ENCODE assay signal across 25 cellular contexts in the genomic region with DNA sequence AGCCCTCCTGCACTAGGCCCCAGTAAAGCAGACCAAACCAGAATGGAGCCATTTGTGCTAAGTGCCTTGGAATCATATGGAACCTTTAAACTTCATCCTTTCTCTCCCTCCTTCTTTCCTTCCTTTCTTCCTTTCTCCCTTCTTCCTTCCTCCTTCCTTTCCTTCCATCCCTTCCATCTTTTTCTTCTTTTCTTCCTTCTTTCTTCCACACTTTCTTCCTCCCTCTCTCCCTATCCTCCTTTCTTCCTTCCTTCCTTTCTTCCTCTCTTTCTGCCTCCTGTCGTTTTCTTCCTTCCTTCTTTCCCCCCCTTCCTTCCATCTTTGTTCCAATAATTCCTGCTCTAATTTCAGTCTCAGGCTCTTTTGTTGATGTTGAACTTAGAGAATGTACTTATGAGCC. TPM values are rescaled to one million over a fixed set of nuclear protein-coding genes. Genes with fewer than 3 reads are reported as not detected.
DNase-seq lines count a peak whose midpoint lies in the region; ATAC-seq, FAIRE-seq and TF ChIP-seq lines count a peak whose summit lies in the region.
"Had no signal": no experiment of that assay in that cellular context is flagged by ENCODE, and none has a peak within 500 bp of the region (broad histone marks: within the 10 kb centered on the region; RNA-seq: fewer than 3 reads in every experiment).

No MANE protein-coding gene starts in this region.

- peaks cover 8% of the 10 kb centered on the region for H3K4me1 Mint-ChIP-seq in endodermal cell
- H3K4me1 Mint-ChIP-seq in stimulated activated memory B cell treated with anti-CD40 and anti-IgM and Interleukin-4, amounts not matched to agents 10 μg/mL and 1 μg/mL and 100 μg/mL, for 72 hours = peaks cover 10% of the 10 kb centered on the region
- H3K4me1 Mint-ChIP-seq: CD8-positive, alpha-beta memory T cell had no signal

- no peak overlapping the region for H2AFZ ChIP-seq in HepG2 (ENCODE audit: low read length)
- H2AFZ ChIP-seq: GM23248 had no signal

- no peak for FAIRE-seq in HepG2 (lab: Jason Lieb, UNC)
- FAIRE-seq: A549, D721Med, GM12878, GM19239, H1 had no signal

- H3K9me3 Mint-ChIP-seq in endodermal cell = peaks cover 20% of the 10 kb centered on the region
- H3K9me3 Mint-ChIP-seq in stimulated activated memory B cell treated with anti-CD40 and anti-IgM and Interleukin-4, amounts not matched to agents 10 μg/mL and 1 μg/mL and 100 μg/mL, for 72 hours = no peaks in the 10 kb centered on the region

- H3K36me3 ChIP-seq in HepG2 (replicated peaks in 1 of 2; ENCODE audit: control insufficient read depth in 1 of 2, insufficient read depth in 2 of 2, low read length in 2 of 2) = no peaks in the 10 kb centered on the region
- no peaks in the 10 kb centered on the region for H3K36me3 ChIP-seq in right lobe of liver
- no peaks in the 10 kb centered on the region for H3K36me3 ChIP-seq in endodermal cell (ENCODE audit: control insufficient read depth, insufficient read depth, low read length)
- H3K36me3 ChIP-seq: BE2C; BLaER1 treated with 17β-estradiol and CSF1 and Interleukin-3, amounts not matched to agents 10 nM and 100 nM had no signal

- peaks cover 2% of the 10 kb centered on the region for H3K27me3 Mint-ChIP-seq in endodermal cell (ENCODE audit: insufficient read depth)
- H3K27me3 Mint-ChIP-seq in stimulated activated memory B cell treated with anti-CD40 and anti-IgM and Interleukin-4, amounts not matched to agents 10 μg/mL and 1 μg/mL and 100 μg/mL, for 72 hours = no peaks in the 10 kb centered on the region

- no TSS peak for BruUV-seq in HepG2 (replicated peaks; lab: Mats Ljungman, UMichigan)

- H3K9ac ChIP-seq in HepG2 (ENCODE audit: insufficient read depth, low read depth, low read length) (no peak overlapping the region), endodermal cell (ENCODE audit: extremely low read depth, low read length, poor library complexity, severe bottlenecking) (no peak overlapping the region)
- H3K9ac ChIP-seq: BLaER1 treated with 17β-estradiol and CSF1 and Interleukin-3, amounts not matched to agents 10 nM and 100 nM; GM23248 had no signal

- H3K27ac Mint-ChIP-seq in endodermal cell = no peak overlapping the region
- no peak overlapping the region for H3K27ac Mint-ChIP-seq in stimulated activated memory B cell treated with anti-CD40 and anti-IgM and Interleukin-4, amounts not matched to agents 10 μg/mL and 1 μg/mL and 100 μg/mL, for 72 hours
- H3K27ac Mint-ChIP-seq: CD4-positive, alpha-beta T cell had no signal

- CTCF ChIA-PET in HepG2 (lab: Yijun Ruan, JAX; ENCODE audit: low intra/inter-chr PET ratio, low total read pairs) = no interaction called here

- no peak overlapping the region for H3K4me3 Mint-ChIP-seq in endodermal cell
- no peak overlapping the region for H3K4me3 Mint-ChIP-seq in stimulated activated memory B cell treated with anti-CD40 and anti-IgM and Interleukin-4, amounts not matched to agents 10 μg/mL and 1 μg/mL and 100 μg/mL, for 72 hours
- H3K4me3 Mint-ChIP-seq: CD4-positive, alpha-beta T cell; CD8-positive, alpha-beta memory T cell had no signal

- intact Hi-C loops in HepG2 (cut with micrococcal nuclease; ENCODE audit: unreplicated experiment) = no loop called here
- intact Hi-C loops in right lobe of liver (cut with DNase I) = no loop called here

- ATAC-seq in HepG2 = no peak
- no peak for ATAC-seq in right lobe of liver
- ATAC-seq in stimulated activated memory B cell treated with anti-CD40 and anti-IgM and Interleukin-4, amounts not matched to agents 10 μg/mL and 1 μg/mL and 100 μg/mL, for 72 hours = no peak
- ATAC-seq: A549, GM12878 had no signal

- TF ChIP-seq POLR2A in HepG2 (IDR thresholded peaks at IDR 0.05; ENCODE audit: insufficient read depth in 1 of 2, low read depth in 2 of 2, low read length in 2 of 2) (no peak), right lobe of liver (IDR thresholded peaks at IDR 0.05) (no peak)

- TF ChIP-seq CTCF in HepG2 (CRISPR knock-in tag; IDR thresholded peaks at IDR 0.05) = no peak
- TF ChIP-seq CTCF in right lobe of liver (IDR thresholded peaks at IDR 0.05) = no peak
- TF ChIP-seq CTCF in endodermal cell (conservative IDR thresholded peaks at IDR 0.05) = no peak

- POLR2A ChIA-PET in HepG2 (lab: Yijun Ruan, JAX) = no interaction called here

- no peaks in the 10 kb centered on the region for H4K20me1 ChIP-seq in HepG2 (ENCODE audit: insufficient read depth, low read length)
- H4K20me1 ChIP-seq: BLaER1 treated with 17β-estradiol and CSF1 and Interleukin-3, amounts not matched to agents 10 nM and 100 nM had no signal

- no peaks in the 10 kb centered on the region for H3K36me3 Mint-ChIP-seq in endodermal cell (ENCODE audit: low read depth)
- H3K36me3 Mint-ChIP-seq in stimulated activated memory B cell treated with anti-CD40 and anti-IgM and Interleukin-4, amounts not matched to agents 10 μg/mL and 1 μg/mL and 100 μg/mL, for 72 hours = peaks cover 6% of the 10 kb centered on the region
- H3K36me3 Mint-ChIP-seq: CD14-positive monocyte had no signal

- DNase-seq in HepG2 (ENCODE audit: low spot score) = no peak
- DNase-seq in right lobe of liver = no peak
- no peak for DNase-seq in endodermal cell
- no peak for DNase-seq in stimulated activated CD4-positive, alpha-beta T cell treated with anti-CD3 and anti-CD28 coated beads, Interleukin-4, amount 100 ng/mL, for 1 hour
- DNase-seq: 8988T; ACHN; AML-193; BE2C; CD4-positive, alpha-beta T cell; CD8-positive, alpha-beta memory T cell; DMS 273 treated with DMSO at 0.1 percent for 48 hours; DMS79; EL; GDM1; GM23248; H7; HCEC 1CT had no signal

- no peak overlapping the region for H3K4me2 ChIP-seq in HepG2 (ENCODE audit: low read depth, low read length)
- H3K4me2 ChIP-seq: A549; BLaER1 treated with 17β-estradiol and CSF1 and Interleukin-3, amounts not matched to agents 10 nM and 100 nM had no signal

- H3K9me3 ChIP-seq in HepG2 (ENCODE audit: low read length) (peaks cover 12% of the 10 kb centered on the region; the same call in 1 of the 2 replicates), right lobe of liver (no peaks in the 10 kb centered on the region), endodermal cell (ENCODE audit: control insufficient read depth, low read length) (peaks cover 15% of the 10 kb centered on the region)
- H3K9me3 ChIP-seq: BE2C had no signal

- no peak for TF ChIP-seq RAD21 in HepG2 (CRISPR knock-in tag; IDR thresholded peaks at IDR 0.05)

- in situ Hi-C loops in HepG2 (cut with HindIII; ENCODE audit: extremely low pct_ligation_motif_present, low pct_unique_long_range_greater_than_20kb) = no loop called here

- H3K27me3 ChIP-seq in HepG2 (ENCODE audit: control insufficient read depth in 1 of 2, insufficient read depth in 2 of 2, low read length in 2 of 2) = no peaks in the 10 kb centered on the region
- no peaks in the 10 kb centered on the region for H3K27me3 ChIP-seq in right lobe of liver
- H3K27me3 ChIP-seq in endodermal cell (ENCODE audit: control insufficient read depth, insufficient read depth, low read length, poor library complexity, severe bottlenecking) = no peaks in the 10 kb centered on the region
- H3K27me3 ChIP-seq: BE2C; BLaER1 treated with 17β-estradiol and CSF1 and Interleukin-3, amounts not matched to agents 10 nM and 100 nM had no signal

- H3K4me1 ChIP-seq in HepG2 (ENCODE audit: insufficient read depth, low read length) = peaks cover 55% of the 10 kb centered on the region
- H3K4me1 ChIP-seq in right lobe of liver = peaks cover 0 to 13% (median 6%) of the 10 kb centered on the region in 4 donors
- H3K4me1 ChIP-seq in endodermal cell (ENCODE audit: control insufficient read depth, insufficient read depth, low read length) = no peaks in the 10 kb centered on the region
- H3K4me1 ChIP-seq: A549, BE2C had no signal

- no peaks in the 10 kb centered on the region for H3K79me2 ChIP-seq in HepG2 (ENCODE audit: insufficient read depth, low read length)

- WGBS in HepG2 (ENCODE audit: low lambda C conversion rate) = 79% methylated on average over 1 of the region's 1 CpG
- 80% methylated on average over 1 of the region's 1 CpG for WGBS in right lobe of liver (ENCODE audit: insufficient coverage, low coverage, low lambda C conversion rate, missing lambda C conversion rate)
- WGBS in endodermal cell (ENCODE audit: insufficient coverage in 1 of 2, insufficient read length in 1 of 2), 2 experiments = 86 to 100% methylated on average over 1 of the region's 1 CpG

- H3K27ac ChIP-seq in HepG2 (ENCODE audit: extremely low read length, insufficient read depth, low read length) (no peak overlapping the region), right lobe of liver (no peak overlapping the region), endodermal cell (ENCODE audit: low read depth, low read length) (peak overlapping the region; percentile 22)
- H3K27ac ChIP-seq: A549; BLaER1 treated with 17β-estradiol and CSF1 and Interleukin-3, amounts not matched to agents 10 nM and 100 nM; GM23248 had no signal

- H3K4me3 ChIP-seq in HepG2 (replicated peaks in 1 of 3; ENCODE audit: insufficient read depth in 1 of 3, low read depth in 2 of 3, low read length in 3 of 3) = no peak overlapping the region
- H3K4me3 ChIP-seq in right lobe of liver = no peak overlapping the region
- no peak overlapping the region for H3K4me3 ChIP-seq in endodermal cell (ENCODE audit: low read length)
- H3K4me3 ChIP-seq: A549; BLaER1 treated with 17β-estradiol and CSF1 and Interleukin-3, amounts not matched to agents 10 nM and 100 nM; GM12878; GM23248 had no signal

- TF ChIP-seq EP300 in HepG2 (IDR thresholded peaks at IDR 0.05; ENCODE audit: low read depth in 2 of 2, low read length in 2 of 2) (no peak), HepG2 (CRISPR knock-in tag; IDR thresholded peaks at IDR 0.05; ENCODE audit: borderline replicate concordance) (no peak)

RNA-seq across cellular contexts. Expression of gene SFT2D1, which starts 11.2 kb away (rescaled TPM):
- total RNA-seq in HepG2 (2016; rRNA removed; fragmentation: Illumina TruSeq; extraction: Trizol) = 90.7 and 115 TPM in 2 replicates
- 57.6 and 70.5 TPM in 2 replicates for total RNA-seq in HepG2 (2016; cell fraction: cytosol; rRNA removed; fragmentation: Illumina TruSeq; extraction: Trizol; ENCODE audit: low read depth)
- total RNA-seq in HepG2 (2016; cell fraction: insoluble cytoplasmic fraction; rRNA removed; fragmentation: Illumina TruSeq; extraction: Trizol) = 91.5 and 114 TPM in 2 replicates
- total RNA-seq in HepG2 (2016; cell fraction: membrane; rRNA removed; fragmentation: Illumina TruSeq; extraction: Trizol) = 89.7 and 105 TPM in 2 replicates
- 87.1 and 96.7 TPM in 2 replicates for total RNA-seq in HepG2 (2016; cell fraction: nucleus; rRNA removed; fragmentation: Illumina TruSeq; extraction: Trizol)
- polyA plus RNA-seq in HepG2 (2011; rRNA removed) = 127 and 147 TPM in 2 replicates
- 78.9 and 125 TPM in 2 replicates for polyA plus RNA-seq in HepG2 (2011; cell fraction: cytosol; rRNA removed)
- polyA plus RNA-seq in HepG2 (2011; cell fraction: nucleus; rRNA removed) = 56.7 and 94.6 TPM in 2 replicates
- 100 and 109 TPM in 2 replicates for polyA plus RNA-seq in HepG2 (2012)
- 67.5 and 94.2 TPM in 2 replicates for polyA plus RNA-seq in HepG2 (2016; cell fraction: cytosol; fragmentation: Illumina TruSeq; extraction: Trizol; ENCODE audit: low read depth)
- 112 and 116 TPM in 2 replicates for polyA plus RNA-seq in HepG2 (2016; cell fraction: insoluble cytoplasmic fraction; fragmentation: Illumina TruSeq; extraction: Trizol; ENCODE audit: low read depth)
- 96.5 and 108 TPM in 2 replicates for polyA plus RNA-seq in HepG2 (2016; cell fraction: membrane; fragmentation: Illumina TruSeq; extraction: Trizol; ENCODE audit: low read depth)
- polyA plus RNA-seq in HepG2 (2016; cell fraction: nucleus; fragmentation: Illumina TruSeq; extraction: Trizol; ENCODE audit: insufficient read depth, low read depth) = 168 and 175 TPM in 2 replicates
- polyA minus RNA-seq in HepG2 (2011; rRNA and poly(A)+ RNA removed; ENCODE audit: low replicate concordance) = 13.9 and 35.5 TPM in 2 replicates
- polyA minus RNA-seq in HepG2 (2011; cell fraction: cytosol; rRNA and poly(A)+ RNA removed) = 26.1 and 26.7 TPM in 2 replicates
- 65.1 and 95.4 TPM in 2 replicates for polyA minus RNA-seq in HepG2 (2011; cell fraction: nucleus; rRNA and poly(A)+ RNA removed)
- total RNA-seq in right lobe of liver = 10 to 100 TPM in 5 of 6 experiments, 1 to 10 TPM in 1; 6.7 to 14.0 (median 12.8) TPM
- total RNA-seq in endodermal cell = 10 to 100 TPM; 42.4 to 53.9 TPM
- polyA plus RNA-seq in endodermal cell (2013, experiment 1 of 2) = 52.4 TPM
- polyA plus RNA-seq in endodermal cell (2013, experiment 2 of 2) = 51.3 TPM

RNA-seq across cellular contexts. Expression of gene MPC1, which starts 29.2 kb away (rescaled TPM):
- total RNA-seq in HepG2 (2016; rRNA removed; fragmentation: Illumina TruSeq; extraction: Trizol) (214 and 289 TPM in 2 replicates), right lobe of liver (100 to 1,000 TPM; 102 to 298 (median 180) TPM), endodermal cell (1 to 10 TPM; 8.2 to 8.7 TPM)
- total RNA-seq in HepG2 (2016; cell fraction: cytosol; rRNA removed; fragmentation: Illumina TruSeq; extraction: Trizol; ENCODE audit: low read depth) = 81.3 and 95.3 TPM in 2 replicates
- total RNA-seq in HepG2 (2016; cell fraction: insoluble cytoplasmic fraction; rRNA removed; fragmentation: Illumina TruSeq; extraction: Trizol) = 218 and 286 TPM in 2 replicates
- 145 and 164 TPM in 2 replicates for total RNA-seq in HepG2 (2016; cell fraction: membrane; rRNA removed; fragmentation: Illumina TruSeq; extraction: Trizol)
- 93.1 and 102 TPM in 2 replicates for total RNA-seq in HepG2 (2016; cell fraction: nucleus; rRNA removed; fragmentation: Illumina TruSeq; extraction: Trizol)
- 168 and 189 TPM in 2 replicates for polyA plus RNA-seq in HepG2 (2011; rRNA removed)
- 191 and 239 TPM in 2 replicates for polyA plus RNA-seq in HepG2 (2011; cell fraction: cytosol; rRNA removed)
- 59.3 and 82.2 TPM in 2 replicates for polyA plus RNA-seq in HepG2 (2011; cell fraction: nucleus; rRNA removed)
- polyA plus RNA-seq in HepG2 (2012) = 136 and 137 TPM in 2 replicates
- 98.8 and 128 TPM in 2 replicates for polyA plus RNA-seq in HepG2 (2016; cell fraction: cytosol; fragmentation: Illumina TruSeq; extraction: Trizol; ENCODE audit: low read depth)
- polyA plus RNA-seq in HepG2 (2016; cell fraction: insoluble cytoplasmic fraction; fragmentation: Illumina TruSeq; extraction: Trizol; ENCODE audit: low read depth) = 328 and 353 TPM in 2 replicates
- polyA plus RNA-seq in HepG2 (2016; cell fraction: membrane; fragmentation: Illumina TruSeq; extraction: Trizol; ENCODE audit: low read depth) = 150 and 186 TPM in 2 replicates
- 207 and 211 TPM in 2 replicates for polyA plus RNA-seq in HepG2 (2016; cell fraction: nucleus; fragmentation: Illumina TruSeq; extraction: Trizol; ENCODE audit: insufficient read depth, low read depth)
- polyA minus RNA-seq in HepG2 (2011; rRNA and poly(A)+ RNA removed; ENCODE audit: low replicate concordance) = 5.6 and 40.9 TPM in 2 replicates
- polyA minus RNA-seq in HepG2 (2011; cell fraction: cytosol; rRNA and poly(A)+ RNA removed) = 51.6 and 57.8 TPM in 2 replicates
- 27.4 and 41.9 TPM in 2 replicates for polyA minus RNA-seq in HepG2 (2011; cell fraction: nucleus; rRNA and poly(A)+ RNA removed)
- polyA plus RNA-seq in endodermal cell (2013, experiment 1 of 2) = 26.6 TPM
- 30.0 TPM for polyA plus RNA-seq in endodermal cell (2013, experiment 2 of 2)

RNA-seq across cellular contexts. Expression of gene PRR18, which starts 45.3 kb away (rescaled TPM):
- 0.04 TPM in 1 of 2 replicates, not detected in the other for total RNA-seq in HepG2 (2016; rRNA removed; fragmentation: Illumina TruSeq; extraction: Trizol)
- not detected in 2 replicates for total RNA-seq in HepG2 (2016; cell fraction: cytosol; rRNA removed; fragmentation: Illumina TruSeq; extraction: Trizol; ENCODE audit: low read depth)
- 0.06 TPM in 1 of 2 replicates, not detected in the other for total RNA-seq in HepG2 (2016; cell fraction: insoluble cytoplasmic fraction; rRNA removed; fragmentation: Illumina TruSeq; extraction: Trizol)
- 0.09 TPM in 1 of 2 replicates, not detected in the other for total RNA-seq in HepG2 (2016; cell fraction: membrane; rRNA removed; fragmentation: Illumina TruSeq; extraction: Trizol)
- not detected in 2 replicates for total RNA-seq in HepG2 (2016; cell fraction: nucleus; rRNA removed; fragmentation: Illumina TruSeq; extraction: Trizol)
- 0.01 and 0.04 TPM in 2 replicates for polyA plus RNA-seq in HepG2 (2011; rRNA removed)
- polyA plus RNA-seq in HepG2 (2011; cell fraction: cytosol; rRNA removed) = 0.04 and 0.05 TPM in 2 replicates
- polyA plus RNA-seq in HepG2 (2011; cell fraction: nucleus; rRNA removed) = 0.10 TPM in 1 of 2 replicates, not detected in the other
- not detected in 2 replicates for polyA plus RNA-seq in HepG2 (2012)
- polyA plus RNA-seq in HepG2 (2016; cell fraction: cytosol; fragmentation: Illumina TruSeq; extraction: Trizol; ENCODE audit: low read depth) = not detected in 2 replicates
- 0.10 and 0.19 TPM in 2 replicates for polyA plus RNA-seq in HepG2 (2016; cell fraction: insoluble cytoplasmic fraction; fragmentation: Illumina TruSeq; extraction: Trizol; ENCODE audit: low read depth)
- 0.16 TPM in 1 of 2 replicates, not detected in the other for polyA plus RNA-seq in HepG2 (2016; cell fraction: membrane; fragmentation: Illumina TruSeq; extraction: Trizol; ENCODE audit: low read depth)
- not detected in 2 replicates for polyA plus RNA-seq in HepG2 (2016; cell fraction: nucleus; fragmentation: Illumina TruSeq; extraction: Trizol; ENCODE audit: insufficient read depth, low read depth)
- not detected in 2 replicates for polyA minus RNA-seq in HepG2 (2011; rRNA and poly(A)+ RNA removed; ENCODE audit: low replicate concordance)
- not detected in 2 replicates for polyA minus RNA-seq in HepG2 (2011; cell fraction: cytosol; rRNA and poly(A)+ RNA removed)
- polyA minus RNA-seq in HepG2 (2011; cell fraction: nucleus; rRNA and poly(A)+ RNA removed) = 0.12 TPM in 1 of 2 replicates, not detected in the other
- 1 to 10 TPM in 4 of 6 experiments, under 1 TPM in 2; 0.39 to 3.6 (median 1.6) TPM for total RNA-seq in right lobe of liver
- under 1 TPM; 0.09 to 0.42 TPM for total RNA-seq in endodermal cell
- polyA plus RNA-seq in endodermal cell (2013, experiment 1 of 2) = not detected
- not detected for polyA plus RNA-seq in endodermal cell (2013, experiment 2 of 2)
- total RNA-seq: CD4-positive, alpha-beta T cell; GM23248 had no signal
- polyA plus RNA-seq: CD14-positive monocyte; CD8-positive, alpha-beta memory T cell; GM23248 had no signal

Comparison
In these comparisons a context has a peak if more than half of its experiments do, and no peak if none do; other contexts are left out.
1. RNA of gene MPC1, which starts 29.2 kb away (total RNA-seq): 102 to 298 TPM in right lobe of liver and 81.3 to 289 TPM in HepG2; 8.2 to 8.7 TPM in endodermal cell; every median in the first group is over 4 times any median in the second.